2 cellular contexts compared by ENCODE assay signal in the genomic region with DNA sequence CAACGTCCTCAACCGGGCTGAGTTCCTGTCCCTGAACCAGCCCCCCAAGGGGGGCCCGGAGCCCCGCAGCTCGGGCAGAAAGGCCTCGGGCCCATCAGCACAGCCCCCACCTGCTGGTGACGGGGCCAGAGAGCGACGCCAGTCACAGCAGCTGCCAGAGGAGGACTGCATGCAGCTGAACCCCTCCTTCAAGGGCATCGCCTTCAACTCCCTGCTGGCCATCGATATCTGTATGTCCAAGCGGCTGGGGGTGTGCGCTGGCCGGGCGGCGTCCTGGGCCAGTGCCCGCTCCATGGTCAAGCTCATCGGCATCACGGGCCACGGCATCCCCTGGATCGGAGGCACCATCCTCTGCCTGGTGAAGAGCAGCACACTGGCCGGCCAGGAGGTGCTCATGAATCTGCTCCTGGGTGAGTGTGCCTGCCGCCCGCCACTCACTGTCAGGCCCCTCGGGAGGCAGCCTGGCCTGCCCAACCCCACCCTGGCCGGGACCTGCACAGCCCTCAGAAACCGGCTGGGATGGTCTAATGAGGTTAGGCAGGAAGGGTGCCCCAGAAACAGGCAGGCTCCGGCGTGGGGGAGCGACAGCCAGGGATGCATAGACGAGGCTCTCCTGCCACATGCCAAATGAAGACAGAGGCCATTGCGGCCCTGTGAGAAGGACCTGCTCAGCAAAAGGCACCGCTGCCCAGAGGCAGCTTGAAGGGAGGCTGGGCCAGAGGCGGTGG.
TF ChIP-seq lines count a peak whose summit lies in the region.

No MANE protein-coding gene starts in this region.

TF ChIP-seq in K562, 482 proteins besides CTCF, POLR2A, EP300 and RAD21 (continues in another document):
- no peak for TF ChIP-seq RFX5 (IDR thresholded peaks at IDR 0.05; ENCODE audit: low read depth, low read length)
- TF ChIP-seq, protein P1, sequence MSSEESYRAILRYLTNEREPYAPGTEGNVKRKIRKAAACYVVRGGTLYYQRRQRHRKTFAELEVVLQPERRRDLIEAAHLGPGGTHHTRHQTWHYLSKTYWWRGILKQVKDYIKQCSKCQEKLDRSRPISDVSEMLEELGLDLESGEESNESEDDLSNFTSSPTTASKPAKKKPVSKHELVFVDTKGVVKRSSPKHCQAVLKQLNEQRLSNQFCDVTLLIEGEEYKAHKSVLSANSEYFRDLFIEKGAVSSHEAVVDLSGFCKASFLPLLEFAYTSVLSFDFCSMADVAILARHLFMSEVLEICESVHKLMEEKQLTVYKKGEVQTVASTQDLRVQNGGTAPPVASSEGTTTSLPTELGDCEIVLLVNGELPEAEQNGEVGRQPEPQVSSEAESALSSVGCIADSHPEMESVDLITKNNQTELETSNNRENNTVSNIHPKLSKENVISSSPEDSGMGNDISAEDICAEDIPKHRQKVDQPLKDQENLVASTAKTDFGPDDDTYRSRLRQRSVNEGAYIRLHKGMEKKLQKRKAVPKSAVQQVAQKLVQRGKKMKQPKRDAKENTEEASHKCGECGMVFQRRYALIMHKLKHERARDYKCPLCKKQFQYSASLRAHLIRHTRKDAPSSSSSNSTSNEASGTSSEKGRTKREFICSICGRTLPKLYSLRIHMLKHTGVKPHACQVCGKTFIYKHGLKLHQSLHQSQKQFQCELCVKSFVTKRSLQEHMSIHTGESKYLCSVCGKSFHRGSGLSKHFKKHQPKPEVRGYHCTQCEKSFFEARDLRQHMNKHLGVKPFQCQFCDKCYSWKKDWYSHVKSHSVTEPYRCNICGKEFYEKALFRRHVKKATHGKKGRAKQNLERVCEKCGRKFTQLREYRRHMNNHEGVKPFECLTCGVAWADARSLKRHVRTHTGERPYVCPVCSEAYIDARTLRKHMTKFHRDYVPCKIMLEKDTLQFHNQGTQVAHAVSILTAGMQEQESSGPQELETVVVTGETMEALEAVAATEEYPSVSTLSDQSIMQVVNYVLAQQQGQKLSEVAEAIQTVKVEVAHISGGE (CRISPR knock-in tag; IDR thresholded peaks at IDR 0.05): no peak
- TF ChIP-seq, protein P2, sequence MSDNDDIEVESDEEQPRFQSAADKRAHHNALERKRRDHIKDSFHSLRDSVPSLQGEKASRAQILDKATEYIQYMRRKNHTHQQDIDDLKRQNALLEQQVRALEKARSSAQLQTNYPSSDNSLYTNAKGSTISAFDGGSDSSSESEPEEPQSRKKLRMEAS (CRISPR knock-in tag; IDR thresholded peaks at IDR 0.05): peak; percentile 36; the same call in 1 of the 2 replicates
- no peak for TF ChIP-seq ZNF316 (IDR thresholded peaks at IDR 0.05)
- TF ChIP-seq, protein P3, sequence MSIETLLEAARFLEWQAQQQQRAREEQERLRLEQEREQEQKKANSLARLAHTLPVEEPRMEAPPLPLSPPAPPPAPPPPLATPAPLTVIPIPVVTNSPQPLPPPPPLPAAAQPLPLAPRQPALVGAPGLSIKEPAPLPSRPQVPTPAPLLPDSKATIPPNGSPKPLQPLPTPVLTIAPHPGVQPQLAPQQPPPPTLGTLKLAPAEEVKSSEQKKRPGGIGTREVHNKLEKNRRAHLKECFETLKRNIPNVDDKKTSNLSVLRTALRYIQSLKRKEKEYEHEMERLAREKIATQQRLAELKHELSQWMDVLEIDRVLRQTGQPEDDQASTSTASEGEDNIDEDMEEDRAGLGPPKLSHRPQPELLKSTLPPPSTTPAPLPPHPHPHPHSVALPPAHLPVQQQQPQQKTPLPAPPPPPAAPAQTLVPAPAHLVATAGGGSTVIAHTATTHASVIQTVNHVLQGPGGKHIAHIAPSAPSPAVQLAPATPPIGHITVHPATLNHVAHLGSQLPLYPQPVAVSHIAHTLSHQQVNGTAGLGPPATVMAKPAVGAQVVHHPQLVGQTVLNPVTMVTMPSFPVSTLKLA (conservative IDR thresholded peaks at IDR 0.05): no peak
- TF ChIP-seq SRSF7 (optimal IDR thresholded peaks at IDR 0.05; ENCODE audit: low read depth, low read length): no peak
- TF ChIP-seq, protein P4, sequence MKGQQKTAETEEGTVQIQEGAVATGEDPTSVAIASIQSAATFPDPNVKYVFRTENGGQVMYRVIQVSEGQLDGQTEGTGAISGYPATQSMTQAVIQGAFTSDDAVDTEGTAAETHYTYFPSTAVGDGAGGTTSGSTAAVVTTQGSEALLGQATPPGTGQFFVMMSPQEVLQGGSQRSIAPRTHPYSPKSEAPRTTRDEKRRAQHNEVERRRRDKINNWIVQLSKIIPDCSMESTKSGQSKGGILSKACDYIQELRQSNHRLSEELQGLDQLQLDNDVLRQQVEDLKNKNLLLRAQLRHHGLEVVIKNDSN (CRISPR knock-in tag; IDR thresholded peaks at IDR 0.05): 0 out of 2 replicates have a peak, but pooled peaks have one; percentile 5
- TF ChIP-seq MIER1 (IDR thresholded peaks at IDR 0.05; ENCODE audit: low read depth): no peak
- TF ChIP-seq, protein P5, sequence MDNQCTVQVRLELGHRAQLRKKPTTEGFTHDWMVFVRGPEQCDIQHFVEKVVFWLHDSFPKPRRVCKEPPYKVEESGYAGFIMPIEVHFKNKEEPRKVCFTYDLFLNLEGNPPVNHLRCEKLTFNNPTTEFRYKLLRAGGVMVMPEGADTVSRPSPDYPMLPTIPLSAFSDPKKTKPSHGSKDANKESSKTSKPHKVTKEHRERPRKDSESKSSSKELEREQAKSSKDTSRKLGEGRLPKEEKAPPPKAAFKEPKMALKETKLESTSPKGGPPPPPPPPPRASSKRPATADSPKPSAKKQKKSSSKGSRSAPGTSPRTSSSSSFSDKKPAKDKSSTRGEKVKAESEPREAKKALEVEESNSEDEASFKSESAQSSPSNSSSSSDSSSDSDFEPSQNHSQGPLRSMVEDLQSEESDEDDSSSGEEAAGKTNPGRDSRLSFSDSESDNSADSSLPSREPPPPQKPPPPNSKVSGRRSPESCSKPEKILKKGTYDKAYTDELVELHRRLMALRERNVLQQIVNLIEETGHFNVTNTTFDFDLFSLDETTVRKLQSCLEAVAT (IDR thresholded peaks at IDR 0.05): 0 out of 4 replicates have a peak, but pooled peaks of 1 of the 2 experiments have one; percentile 10
- TF ChIP-seq CCNT2 (IDR thresholded peaks at IDR 0.05; ENCODE audit: borderline replicate concordance, extremely low read depth, insufficient read length, low read depth, low read length): no peak
- TF ChIP-seq SNIP1 (IDR thresholded peaks at IDR 0.05; ENCODE audit: low read depth): no peak
- TF ChIP-seq ZNF124 (CRISPR knock-in tag; IDR thresholded peaks at IDR 0.05): no peak
- TF ChIP-seq, protein P6, sequence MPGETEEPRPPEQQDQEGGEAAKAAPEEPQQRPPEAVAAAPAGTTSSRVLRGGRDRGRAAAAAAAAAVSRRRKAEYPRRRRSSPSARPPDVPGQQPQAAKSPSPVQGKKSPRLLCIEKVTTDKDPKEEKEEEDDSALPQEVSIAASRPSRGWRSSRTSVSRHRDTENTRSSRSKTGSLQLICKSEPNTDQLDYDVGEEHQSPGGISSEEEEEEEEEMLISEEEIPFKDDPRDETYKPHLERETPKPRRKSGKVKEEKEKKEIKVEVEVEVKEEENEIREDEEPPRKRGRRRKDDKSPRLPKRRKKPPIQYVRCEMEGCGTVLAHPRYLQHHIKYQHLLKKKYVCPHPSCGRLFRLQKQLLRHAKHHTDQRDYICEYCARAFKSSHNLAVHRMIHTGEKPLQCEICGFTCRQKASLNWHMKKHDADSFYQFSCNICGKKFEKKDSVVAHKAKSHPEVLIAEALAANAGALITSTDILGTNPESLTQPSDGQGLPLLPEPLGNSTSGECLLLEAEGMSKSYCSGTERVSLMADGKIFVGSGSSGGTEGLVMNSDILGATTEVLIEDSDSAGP (CRISPR knock-in tag; IDR thresholded peaks at IDR 0.05): no peak
- TF ChIP-seq WHSC1 (IDR thresholded peaks at IDR 0.05; ENCODE audit: low read length): no peak

TF ChIP-seq in GM12891, 5 proteins besides CTCF, POLR2A, EP300 and RAD21:
- TF ChIP-seq TAF1 (IDR thresholded peaks at IDR 0.05; ENCODE audit: low read depth, low read length) (no peak), SPI1 (IDR thresholded peaks at IDR 0.05; ENCODE audit: low read depth, low read length) (no peak), POU2F2 (IDR thresholded peaks at IDR 0.05; ENCODE audit: low read depth, low read length) (no peak), POLR2AphosphoS5 (IDR thresholded peaks at IDR 0.05; ENCODE audit: low read depth, low read length) (no peak), PAX5 (IDR thresholded peaks at IDR 0.05; ENCODE audit: insufficient read depth, low read length, severe bottlenecking) (no peak)
